Comparison of ENCODE assay signal across 9 cellular contexts in the genomic region with DNA sequence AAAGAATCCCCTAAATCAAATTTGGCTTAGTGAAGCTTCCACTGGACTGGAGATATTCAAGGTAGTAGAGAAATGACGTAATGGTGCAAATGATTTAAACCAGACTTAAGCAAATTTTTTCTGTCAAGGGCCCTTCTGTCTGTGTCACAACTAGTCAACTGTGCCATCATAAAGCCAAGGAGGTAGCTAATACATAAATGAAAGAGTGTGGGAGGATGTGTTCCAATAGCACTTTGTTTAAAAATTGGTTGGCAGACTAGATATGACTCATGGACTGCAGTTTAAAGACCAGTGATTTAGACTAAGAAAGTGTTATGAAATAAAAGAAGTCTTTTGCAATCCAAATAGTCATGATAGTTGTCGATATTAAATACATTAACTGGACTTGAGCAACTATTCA. TPM values are rescaled to one million over a fixed set of nuclear protein-coding genes. Genes with fewer than 3 reads are reported as not detected.
DNase-seq lines count a peak whose midpoint lies in the region; ATAC-seq and TF ChIP-seq lines count a peak whose summit lies in the region.
"Had no signal": no experiment of that assay in that cellular context is flagged by ENCODE, and none has a peak within 500 bp of the region (broad histone marks: within the 10 kb centered on the region; RNA-seq: fewer than 3 reads in every experiment).

No MANE protein-coding gene starts in this region.

- no peaks in the 10 kb centered on the region for H3K9me2 ChIP-seq in GM23338 (ENCODE audit: insufficient read depth)

- no peak overlapping the region for H2AFZ ChIP-seq in GM23338

- H3K9me3 Mint-ChIP-seq in activated naive CD4-positive, alpha-beta T cell treated with anti-CD3 and anti-CD28 coated beads, Interleukin-2, amount 50 U/mL, for 24 hours = peaks cover 4% of the 10 kb centered on the region
- H3K9me3 Mint-ChIP-seq in GM23338 = no peaks in the 10 kb centered on the region

- no peaks in the 10 kb centered on the region for H3K36me3 ChIP-seq in GM23338 (ENCODE audit: insufficient read depth)

- peaks cover 23% of the 10 kb centered on the region for H3K4me1 Mint-ChIP-seq in activated naive CD4-positive, alpha-beta T cell treated with anti-CD3 and anti-CD28 coated beads, Interleukin-2, amount 50 U/mL, for 24 hours
- H3K4me1 Mint-ChIP-seq in GM23338 = peaks cover 5% of the 10 kb centered on the region; the same call in 1 of the 3 replicates

- H3K27ac Mint-ChIP-seq in activated naive CD4-positive, alpha-beta T cell treated with anti-CD3 and anti-CD28 coated beads, Interleukin-2, amount 50 U/mL, for 24 hours = peak overlapping the region; percentile 92
- H3K27ac Mint-ChIP-seq in GM23338 = no peak overlapping the region

- H3K4me2 ChIP-seq in GM23338 = no peak overlapping the region

- H3K4me3 Mint-ChIP-seq in activated naive CD4-positive, alpha-beta T cell treated with anti-CD3 and anti-CD28 coated beads, Interleukin-2, amount 50 U/mL, for 24 hours = peak overlapping the region; percentile 6
- no peak overlapping the region for H3K4me3 Mint-ChIP-seq in GM23338
- H3K4me3 Mint-ChIP-seq: naive B cell had no signal

- no peaks in the 10 kb centered on the region for H3K36me3 Mint-ChIP-seq in activated naive CD4-positive, alpha-beta T cell treated with anti-CD3 and anti-CD28 coated beads, Interleukin-2, amount 50 U/mL, for 24 hours
- H3K36me3 Mint-ChIP-seq in GM23338 (ENCODE audit: low read depth) = no peaks in the 10 kb centered on the region
- H3K36me3 Mint-ChIP-seq: naive B cell had no signal

- TF ChIP-seq CTCF in GM23338 (conservative IDR thresholded peaks at IDR 0.05; ENCODE audit: low read depth in 2 of 2) = no peak

- no peaks in the 10 kb centered on the region for H3K27me3 ChIP-seq in GM23338 (ENCODE audit: insufficient read depth)

- DNase-seq in activated naive CD4-positive, alpha-beta T cell (lab: John Stamatoyannopoulos, UW) = no peak
- DNase-seq in NOMO-1 (lab: John Stamatoyannopoulos, UW; ENCODE audit: unreplicated experiment in 2 of 2) = peak; percentile 3 to 34
- no peak for DNase-seq in stimulated activated naive CD8-positive, alpha-beta T cell treated with anti-CD3 and anti-CD28 coated beads, Interleukin-15, Interleukin-2, amounts not matched to agents 100 U/mL and 50 U/mL, for 24 hours
- DNase-seq in NCI-H345 (lab: John Stamatoyannopoulos, UW) = no peak
- DNase-seq in HUDEP-2 (lab: John Stamatoyannopoulos, UW; ENCODE audit: unreplicated experiment in 76 of 76) = no peak
- DNase-seq in GM23338 (ENCODE audit: low spot score) = no peak
- DNase-seq: naive B cell had no signal

- H3K27ac ChIP-seq in GM23338 (ENCODE audit: low read depth) = no peak overlapping the region

- H3K27me3 Mint-ChIP-seq in activated naive CD4-positive, alpha-beta T cell treated with anti-CD3 and anti-CD28 coated beads, Interleukin-2, amount 50 U/mL, for 24 hours = no peaks in the 10 kb centered on the region
- no peaks in the 10 kb centered on the region for H3K27me3 Mint-ChIP-seq in GM23338 (ENCODE audit: insufficient read depth, low read depth, poor library complexity)
- H3K27me3 Mint-ChIP-seq: naive B cell had no signal

- H3K4me1 ChIP-seq in GM23338 (ENCODE audit: insufficient read depth) = no peaks in the 10 kb centered on the region

- H3K4me3 ChIP-seq in GM23338 = no peak overlapping the region

- no peaks in the 10 kb centered on the region for H3F3A ChIP-seq in GM23338 (replicated peaks; ENCODE audit: low read depth)

- no peaks in the 10 kb centered on the region for H4K20me1 ChIP-seq in GM23338 (replicated peaks; ENCODE audit: insufficient read depth)

- peak; percentile 62 for ATAC-seq in HG02884 (IDR thresholded peaks at IDR 0.05; ENCODE audit: unreplicated experiment)
- ATAC-seq in stimulated activated naive CD8-positive, alpha-beta T cell treated with anti-CD3 and anti-CD28 coated beads, Interleukin-15, Interleukin-2, amounts not matched to agents 100 U/mL and 50 U/mL, for 24 hours = peak; percentile 75
- no peak for ATAC-seq in GM23338

- no peaks in the 10 kb centered on the region for H3K79me2 ChIP-seq in GM23338 (replicated peaks; ENCODE audit: insufficient read depth)

TF ChIP-seq in GM23338, 12 proteins besides CTCF, POLR2A, EP300 and RAD21:
- TF ChIP-seq ZNF331 (CRISPR knock-in tag; IDR thresholded peaks at IDR 0.05; ENCODE audit: low read depth) = no peak
- no peak for TF ChIP-seq POLR2AphosphoS5 (IDR thresholded peaks at IDR 0.05; ENCODE audit: low read depth)
- no peak for TF ChIP-seq CREB1 (CRISPR knock-in tag; IDR thresholded peaks at IDR 0.05; ENCODE audit: low read depth)
- no peak for TF ChIP-seq STAT1 (IDR thresholded peaks at IDR 0.05; ENCODE audit: unreplicated experiment)
- no peak for TF ChIP-seq EZH2phosphoT487 (IDR thresholded peaks at IDR 0.05; ENCODE audit: unreplicated experiment)
- TF ChIP-seq, protein P1, sequence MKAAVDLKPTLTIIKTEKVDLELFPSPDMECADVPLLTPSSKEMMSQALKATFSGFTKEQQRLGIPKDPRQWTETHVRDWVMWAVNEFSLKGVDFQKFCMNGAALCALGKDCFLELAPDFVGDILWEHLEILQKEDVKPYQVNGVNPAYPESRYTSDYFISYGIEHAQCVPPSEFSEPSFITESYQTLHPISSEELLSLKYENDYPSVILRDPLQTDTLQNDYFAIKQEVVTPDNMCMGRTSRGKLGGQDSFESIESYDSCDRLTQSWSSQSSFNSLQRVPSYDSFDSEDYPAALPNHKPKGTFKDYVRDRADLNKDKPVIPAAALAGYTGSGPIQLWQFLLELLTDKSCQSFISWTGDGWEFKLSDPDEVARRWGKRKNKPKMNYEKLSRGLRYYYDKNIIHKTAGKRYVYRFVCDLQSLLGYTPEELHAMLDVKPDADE (IDR thresholded peaks at IDR 0.05) = no peak
TF ChIP-seq in GM23338: peak in this region for 0.

RNA-seq across cellular contexts. Expression of a gene that starts 24.3 kb away (rescaled TPM):
- total RNA-seq in GM23338 (2014; rRNA removed; shearing (Covaris generic)) = 0.07 and 0.08 TPM in 2 replicates
- polyA plus RNA-seq in GM23338 (2016; fragmentation: Nextera tagmentation; extraction: Ambion mirVana) = 0.07 TPM in 1 of 2 replicates, not detected in the other

Comparison
In these comparisons a context has a peak if more than half of its experiments do, and no peak if none do; other contexts are left out.
1. DNase-seq: peak in NOMO-1 (2 of 2); none in activated naive CD4-positive, alpha-beta T cell (0 of 4), stimulated activated naive CD8-positive, alpha-beta T cell treated with anti-CD3 and anti-CD28 coated beads, Interleukin-15, Interleukin-2, amounts not matched to agents 100 U/mL and 50 U/mL, for 24 hours (single experiment), NCI-H345 (single experiment), HUDEP-2 (0 of 76) and GM23338 (single experiment).